Comparison of ENCODE assay signal across 9 cellular contexts in genomic region chr6:37535701-37536461, GRCh38. TPM values are rescaled to one million over a fixed set of nuclear protein-coding genes. Genes with fewer than 3 reads are reported as not detected.
A peak's percentile ranks its signal among the peaks of the same experiment; 100 is the strongest.
DNase-seq lines count a peak whose midpoint lies in the region; ATAC-seq and TF ChIP-seq lines count a peak whose summit lies in the region.
"Had no signal": no experiment of that assay in that cellular context is flagged by ENCODE, and none has a peak within 500 bp of the region (broad histone marks: within the 10 kb centered on the region; RNA-seq: fewer than 3 reads in every experiment).

No MANE protein-coding gene starts in this region.

- H3K36me3 Mint-ChIP-seq in chondrocyte (ENCODE audit: low read depth) = no peaks in the 10 kb centered on the region
- H3K36me3 Mint-ChIP-seq in natural killer cell treated with Interleukin-12 subunit alpha and Interleukin-12 subunit beta and Interleukin-15 and Interleukin-18, amount 100 ng/mL, for 72 hours = no peaks in the 10 kb centered on the region

- DNase-seq in DMS153 (lab: John Stamatoyannopoulos, UW) (peak; percentile 10), DMS153 treated with DMSO at 0.1 percent for 48 hours (lab: John Stamatoyannopoulos, UW; ENCODE audit: unreplicated experiment) (no peak), M059J (ENCODE audit: low read depth) (peak; percentile 42), chondrocyte (ENCODE audit: low spot score) (no peak), foreskin melanocyte (no peak), EL (no peak)
- DNase-seq in natural killer cell treated with Interleukin-12 subunit alpha and Interleukin-12 subunit beta and Interleukin-15 and Interleukin-18, amount 100 ng/mL, for 72 hours (ENCODE audit: low spot score) = no peak

- peak in 1 of 2 donors; percentile 10 for ATAC-seq in natural killer cell treated with Interleukin-12 subunit alpha and Interleukin-12 subunit beta and Interleukin-15 and Interleukin-18, amount 100 ng/mL, for 72 hours
- ATAC-seq in HG03378 (IDR thresholded peaks at IDR 0.05; ENCODE audit: unreplicated experiment) = no peak
- ATAC-seq: A549 had no signal

- TF ChIP-seq CTCF in chondrocyte (IDR thresholded peaks at IDR 0.05) = peak; percentile 52

- H3K9me3 Mint-ChIP-seq in chondrocyte (ENCODE audit: low read depth) = no peaks in the 10 kb centered on the region
- no peaks in the 10 kb centered on the region for H3K9me3 Mint-ChIP-seq in natural killer cell treated with Interleukin-12 subunit alpha and Interleukin-12 subunit beta and Interleukin-15 and Interleukin-18, amount 100 ng/mL, for 72 hours

- H3K27ac Mint-ChIP-seq in chondrocyte (ENCODE audit: unreplicated experiment) = no peak overlapping the region
- no peak overlapping the region for H3K27ac Mint-ChIP-seq in natural killer cell treated with Interleukin-12 subunit alpha and Interleukin-12 subunit beta and Interleukin-15 and Interleukin-18, amount 100 ng/mL, for 72 hours

- H3K4me3 Mint-ChIP-seq in chondrocyte (ENCODE audit: unreplicated experiment) = peak overlapping the region; percentile 58
- H3K4me3 Mint-ChIP-seq in natural killer cell treated with Interleukin-12 subunit alpha and Interleukin-12 subunit beta and Interleukin-15 and Interleukin-18, amount 100 ng/mL, for 72 hours = peak overlapping the region; percentile 57

- peaks cover 28% of the 10 kb centered on the region for H3K27me3 Mint-ChIP-seq in chondrocyte (ENCODE audit: low read depth)
- peaks cover 0 to 24% of the 10 kb centered on the region in 2 donors for H3K27me3 Mint-ChIP-seq in natural killer cell treated with Interleukin-12 subunit alpha and Interleukin-12 subunit beta and Interleukin-15 and Interleukin-18, amount 100 ng/mL, for 72 hours

- H3K4me1 Mint-ChIP-seq in chondrocyte (ENCODE audit: low read depth) = peaks cover 14% of the 10 kb centered on the region
- H3K4me1 Mint-ChIP-seq in natural killer cell treated with Interleukin-12 subunit alpha and Interleukin-12 subunit beta and Interleukin-15 and Interleukin-18, amount 100 ng/mL, for 72 hours (ENCODE audit: low read depth in 2 of 2) = peaks cover 0 to 9% of the 10 kb centered on the region in 2 donors

RNA-seq across cellular contexts. Expression of gene CCDC167, which starts 36.2 kb away (rescaled TPM):
- total RNA-seq in M059J (2014; rRNA removed; shearing (Covaris generic)) = 61.9 and 87.7 TPM in 2 replicates
- 28.3 to 34.0 TPM (median 29.9 TPM) in 3 replicates for total RNA-seq in chondrocyte
- 10 to 100 TPM; 46.0 to 54.8 TPM for total RNA-seq in natural killer cell treated with Interleukin-12 subunit alpha and Interleukin-12 subunit beta and Interleukin-15 and Interleukin-18, amount 100 ng/mL, for 72 hours

Comparison
In these comparisons a context has a peak if more than half of its experiments do, and no peak if none do; other contexts are left out.
1. DNase-seq: peak in DMS153 (single experiment) and M059J (single experiment); none in DMS153 treated with DMSO at 0.1 percent for 48 hours (single experiment), chondrocyte (single experiment), natural killer cell treated with Interleukin-12 subunit alpha and Interleukin-12 subunit beta and Interleukin-15 and Interleukin-18, amount 100 ng/mL, for 72 hours (single experiment), foreskin melanocyte (single experiment) and EL (single experiment).